ENCODE assay signal across 26 cellular contexts in genomic region chr21:36424592-36424991, GRCh38. TPM values are rescaled to one million over a fixed set of nuclear protein-coding genes. Genes with fewer than 3 reads are reported as not detected.
"Had no signal": no experiment of that assay in that cellular context is flagged by ENCODE, and none has a peak within 500 bp of the region (broad histone marks: within the 10 kb centered on the region; RNA-seq: fewer than 3 reads in every experiment).

No MANE protein-coding gene starts in this region.

- H3K27ac Mint-ChIP-seq: activated CD8-positive, alpha-beta memory T cell treated with anti-CD3 and anti-CD28 coated beads, Interleukin-2, amount 10 ng/mL, durations not matched to agents 7 days and 5 days; activated T-helper 1 cell treated with anti-CD3 and anti-CD28 coated beads, Interleukin-12 subunit alpha, Interleukin-12 subunit beta, Interleukin-2, Interleukin-4 antibody, amounts not matched to agents 30 ng/mL and 10 ng/mL and 1 ng/mL, durations not matched to agents 14 hours and 24 hours and 36 hours; T-cell had no signal

- H3K27me3 Mint-ChIP-seq: activated CD8-positive, alpha-beta memory T cell treated with anti-CD3 and anti-CD28 coated beads, Interleukin-2, amount 10 ng/mL, durations not matched to agents 7 days and 5 days; activated naive CD4-positive, alpha-beta T cell treated with anti-CD3 and anti-CD28 coated beads, Interleukin-2, amount 50 U/mL, for 24 hours had no signal

- H3K9me3 ChIP-seq: body of pancreas, MG63 had no signal

- H3K4me3 ChIP-seq: body of pancreas, MG63 had no signal

- H3K36me3 Mint-ChIP-seq: activated CD8-positive, alpha-beta memory T cell treated with anti-CD3 and anti-CD28 coated beads, Interleukin-2, amount 10 ng/mL, durations not matched to agents 7 days and 5 days; T-cell had no signal

- DNase-seq: activated CD4-positive, alpha-beta T cell treated with anti-CD3 and anti-CD28 coated beads for 4 hours; activated CD4-positive, alpha-beta T cell treated with anti-CD3 and anti-CD28 coated beads, Interleukin-2, amount 50 U/mL, for 48 hours; activated CD4-positive, CD25-positive, alpha-beta regulatory T cell; activated CD8-positive, alpha-beta memory T cell treated with anti-CD3 and anti-CD28 coated beads, Interleukin-2, amount 10 ng/mL, durations not matched to agents 7 days and 5 days; activated effector memory CD4-positive, alpha-beta T cell treated with Interleukin-2 at 50 U/mL for 16 hours; activated naive CD4-positive, alpha-beta T cell; activated T-cell treated with anti-CD3 and anti-CD28 coated beads, Interleukin-2, amount 50 U/mL, for 24 hours; body of pancreas; central memory CD4-positive, alpha-beta T cell; MG63; MV-4-11; NCI-H1105 treated with DMSO at 0.1 percent for 48 hours; NCI-H1436 treated with DMSO at 0.1 percent for 48 hours; NCI-H187; NCI-H2081 treated with DMSO at 0.1 percent for 48 hours; NCI-H446; NCI-H524; PC-3; SHP77 treated with DMSO at 0.1 percent for 48 hours; T-cell; T-helper 2 cell; T1000 had no signal

- H3K27me3 ChIP-seq: body of pancreas, MG63 had no signal

- ATAC-seq: activated CD8-positive, alpha-beta memory T cell treated with anti-CD3 and anti-CD28 coated beads, Interleukin-2, amount 10 ng/mL, durations not matched to agents 7 days and 5 days; body of pancreas; PC-3; T-cell had no signal

- H3K4me1 Mint-ChIP-seq: activated naive CD4-positive, alpha-beta T cell treated with anti-CD3 and anti-CD28 coated beads, Interleukin-2, amount 50 U/mL, for 24 hours had no signal

- H3K4me3 Mint-ChIP-seq: activated CD8-positive, alpha-beta memory T cell treated with anti-CD3 and anti-CD28 coated beads, Interleukin-2, amount 10 ng/mL, durations not matched to agents 7 days and 5 days; activated naive CD4-positive, alpha-beta T cell treated with anti-CD3 and anti-CD28 coated beads, Interleukin-2, amount 50 U/mL, for 24 hours; activated T-cell treated with anti-CD3 and anti-CD28 coated beads, Interleukin-2, amount 50 U/mL, for 24 hours; activated T-helper 1 cell treated with anti-CD3 and anti-CD28 coated beads, Interleukin-12 subunit alpha, Interleukin-12 subunit beta, Interleukin-2, Interleukin-4 antibody, amounts not matched to agents 30 ng/mL and 10 ng/mL and 1 ng/mL, durations not matched to agents 14 hours and 24 hours and 36 hours; T-cell had no signal

- H3K27ac ChIP-seq: body of pancreas, VCaP had no signal

- H3K9me3 Mint-ChIP-seq: activated naive CD4-positive, alpha-beta T cell treated with anti-CD3 and anti-CD28 coated beads, Interleukin-2, amount 50 U/mL, for 24 hours; activated T-cell treated with anti-CD3 and anti-CD28 coated beads, Interleukin-2, amount 50 U/mL, for 24 hours; activated T-helper 1 cell treated with anti-CD3 and anti-CD28 coated beads, Interleukin-12 subunit alpha, Interleukin-12 subunit beta, Interleukin-2, Interleukin-4 antibody, amounts not matched to agents 30 ng/mL and 10 ng/mL and 1 ng/mL, durations not matched to agents 14 hours and 24 hours and 36 hours; T-cell had no signal

RNA-seq across cellular contexts. Expression of gene CLDN14, which starts 55.3 kb away (rescaled TPM):
- total RNA-seq: activated CD8-positive, alpha-beta memory T cell treated with anti-CD3 and anti-CD28 coated beads, Interleukin-2, amount 10 ng/mL, durations not matched to agents 7 days and 5 days; activated T-helper 1 cell treated with anti-CD3 and anti-CD28 coated beads, Interleukin-12 subunit alpha, Interleukin-12 subunit beta, Interleukin-2, Interleukin-4 antibody, amounts not matched to agents 30 ng/mL and 10 ng/mL and 1 ng/mL, durations not matched to agents 14 hours and 24 hours and 36 hours; bronchial epithelial cell; T-cell had no signal
